25 cellular contexts compared by ENCODE assay signal in the genomic region with DNA sequence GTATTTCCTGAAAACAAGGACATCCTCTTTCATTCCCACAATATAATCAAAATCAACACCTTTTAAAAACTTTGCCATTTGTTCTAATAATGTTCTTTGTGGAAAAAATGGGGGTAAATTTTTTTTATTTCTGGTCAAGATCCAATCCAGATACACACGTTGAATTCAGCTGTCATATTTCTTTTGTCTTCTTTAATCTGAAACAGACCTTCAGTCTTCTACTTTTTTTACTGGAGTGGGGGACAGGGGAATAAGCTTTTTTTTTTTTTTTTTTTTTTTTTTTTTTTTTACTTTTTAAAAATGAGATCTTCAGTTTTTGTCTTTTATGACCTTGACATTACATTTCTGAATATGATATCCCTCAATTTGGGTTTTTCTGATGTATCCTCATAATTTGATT.
DNase-seq lines count a peak whose midpoint lies in the region; ATAC-seq, FAIRE-seq and TF ChIP-seq lines count a peak whose summit lies in the region.
"Had no signal": no experiment of that assay in that cellular context is flagged by ENCODE, and none has a peak within 500 bp of the region (broad histone marks: within the 10 kb centered on the region; RNA-seq: fewer than 3 reads in every experiment).

No MANE protein-coding gene starts in this region.

- no TSS peak for BruUV-seq in endothelial cell of umbilical vein (replicated peaks; lab: Mats Ljungman, UMichigan)

- H3K9me3 ChIP-seq in right atrium auricular region (no peaks in the 10 kb centered on the region), endothelial cell of umbilical vein (replicated peaks; ENCODE audit: control insufficient read depth, insufficient read depth, low read length) (no peaks in the 10 kb centered on the region), sigmoid colon (no peaks in the 10 kb centered on the region)
- H3K9me3 ChIP-seq: BLaER1, heart left ventricle, prostate gland had no signal

- no peaks in the 10 kb centered on the region for H4K20me1 ChIP-seq in endothelial cell of umbilical vein (replicated peaks; ENCODE audit: control insufficient read depth, extremely low read depth, insufficient read depth, low read length)

- DNase-seq in right atrium auricular region (ENCODE audit: low spot score) (no peak), left ventricle myocardium superior (no peak), endothelial cell of umbilical vein (ENCODE audit: low read depth, low spot score) (no peak), sigmoid colon (no peak), NCI-H2107 treated with DMSO at 0.1 percent for 48 hours (lab: John Stamatoyannopoulos, UW; ENCODE audit: unreplicated experiment) (no peak), activated gamma-delta T cell (lab: John Stamatoyannopoulos, UW) (no peak), NCI-H146 (lab: John Stamatoyannopoulos, UW) (no peak)
- no peak for DNase-seq in activated CD4-positive, alpha-beta T cell treated with anti-CD3 and anti-CD28 coated beads for 1 hour
- DNase-seq: ACHN; activated CD4-positive, alpha-beta T cell treated with anti-CD3 and anti-CD28 coated beads, Interleukin-2, amount 10 ng/mL, durations not matched to agents 7 days and 5 days; COR-L47; DND-41; heart left ventricle; Karpas-422; NCI-H1694 treated with DMSO at 0.1 percent for 48 hours; NCI-H2227 treated with DMSO at 0.1 percent for 48 hours; NCI-H82; stimulated activated CD4-positive, alpha-beta T cell treated with anti-CD3 and anti-CD28 coated beads, Interleukin-4, amount 100 ng/mL, for 1 hour; stimulated activated naive CD4-positive, alpha-beta T cell; trophoblast cell had no signal

- H3K27me3 ChIP-seq in right atrium auricular region: no peaks in the 10 kb centered on the region
- no peaks in the 10 kb centered on the region for H3K27me3 ChIP-seq in endothelial cell of umbilical vein (ENCODE audit: control insufficient read depth in 2 of 2, insufficient read depth in 2 of 2, low read length in 2 of 2)
- H3K27me3 ChIP-seq in sigmoid colon: no peaks in the 10 kb centered on the region
- H3K27me3 ChIP-seq: BLaER1, heart left ventricle had no signal

- WGBS in sigmoid colon, 2 donors: 81 to 82% methylated on average over 1 of the region's 1 CpG

- H3K4me1 ChIP-seq in right atrium auricular region (peaks cover 0 to 16% of the 10 kb centered on the region in 2 donors), endothelial cell of umbilical vein (ENCODE audit: control insufficient read depth, extremely low read depth, insufficient read depth, low read length) (peaks cover 13% of the 10 kb centered on the region), sigmoid colon (peaks cover 0 to 27% (median 15%) of the 10 kb centered on the region in 4 donors)
- H3K4me1 ChIP-seq: BLaER1, prostate gland had no signal

- POLR2A ChIA-PET in endothelial cell of umbilical vein (lab: Charles Lee): interaction anchor here (0.6 to 1.7 kb wide), 2 partner anchors 66 to 150 kb away, joined by 3 to 6 read pairs; no protein-coding TSS in a partner anchor

- no peaks in the 10 kb centered on the region for H3K36me3 ChIP-seq in right atrium auricular region
- peaks cover 0 to 5% of the 10 kb centered on the region in 2 experiments for H3K36me3 ChIP-seq in endothelial cell of umbilical vein (ENCODE audit: control insufficient read depth in 2 of 2, extremely low read depth in 1 of 2, insufficient read depth in 2 of 2, low read length in 2 of 2)
- H3K36me3 ChIP-seq in sigmoid colon: no peaks in the 10 kb centered on the region
- H3K36me3 ChIP-seq: prostate gland had no signal

- no peak overlapping the region for H2AFZ ChIP-seq in endothelial cell of umbilical vein (ENCODE audit: low read depth, low read length)

- H3K9me1 ChIP-seq in endothelial cell of umbilical vein (replicated peaks; ENCODE audit: control insufficient read depth, extremely low read depth, insufficient read depth, low read length): no peaks in the 10 kb centered on the region

- FAIRE-seq in endothelial cell of umbilical vein (lab: Jason Lieb, UNC): no peak
- FAIRE-seq: colon, GM12892 had no signal

- CTCF ChIA-PET in endothelial cell of umbilical vein (lab: Charles Lee): interaction anchor here (0.8 to 1.9 kb wide), 6 partner anchors 10 to 186 kb away, joined by 3 to 26 read pairs (median 6); a partner anchor contains a TSS

- no peak overlapping the region for H3K4me2 ChIP-seq in endothelial cell of umbilical vein (ENCODE audit: insufficient read depth, low read length)
- H3K4me2 ChIP-seq: BLaER1 had no signal

- ATAC-seq in left ventricle myocardium superior: no peak
- ATAC-seq: activated T-helper 17 cell treated with anti-CD3 and anti-CD28 coated beads, Interleukin-2, amount 50 U/mL, for 72 hours; heart left ventricle had no signal

- intact Hi-C loops in left ventricle myocardium superior (cut with micrococcal nuclease): loop anchor here (10.0 kb wide), 1 partner anchor 420 kb away; no protein-coding TSS in a partner anchor
- intact Hi-C loops in endothelial cell of umbilical vein (cut with micrococcal nuclease): no loop called here
- intact Hi-C loops in sigmoid colon (cut with DNase I): loop anchor here (10.0 kb wide), 1 partner anchor 180 kb away; no protein-coding TSS in a partner anchor

- H3K79me2 ChIP-seq in endothelial cell of umbilical vein (ENCODE audit: control insufficient read depth, insufficient read depth, low read length): peaks cover 3% of the 10 kb centered on the region

- no peak overlapping the region for H3K4me3 ChIP-seq in right atrium auricular region
- H3K4me3 ChIP-seq in endothelial cell of umbilical vein (replicated peaks in 1 of 3; ENCODE audit: insufficient read depth in 1 of 3, low read depth in 1 of 3, low read length in 3 of 3): no peak overlapping the region
- H3K4me3 ChIP-seq in sigmoid colon: no peak overlapping the region
- H3K4me3 ChIP-seq: BLaER1, heart left ventricle, prostate gland had no signal

- no peak for TF ChIP-seq EP300 in sigmoid colon (IDR thresholded peaks at IDR 0.05)

- dilution Hi-C loops in endothelial cell of umbilical vein (cut with MboI; ENCODE audit: extremely low pct_ligation_motif_present, low sequenced_read_pairs): no loop called here

- H3K9ac ChIP-seq in endothelial cell of umbilical vein (replicated peaks; ENCODE audit: extremely low read depth, insufficient read depth, low read length): peak overlapping the region; percentile 51
- H3K9ac ChIP-seq: BLaER1 had no signal

- no peak for TF ChIP-seq CTCF in right atrium auricular region (IDR thresholded peaks at IDR 0.05)
- no peak for TF ChIP-seq CTCF in endothelial cell of umbilical vein (IDR thresholded peaks at IDR 0.05; ENCODE audit: extremely low read depth in 1 of 2, insufficient read depth in 1 of 2, low read depth in 1 of 2, low read length in 2 of 2)
- no peak for TF ChIP-seq CTCF in sigmoid colon (IDR thresholded peaks at IDR 0.05)

- TF ChIP-seq POLR2A in endothelial cell of umbilical vein (IDR thresholded peaks at IDR 0.05; ENCODE audit: low read depth, low read length): no peak
- TF ChIP-seq POLR2A in sigmoid colon (IDR thresholded peaks at IDR 0.05): no peak

- H3K27ac ChIP-seq in right atrium auricular region: peak overlapping the region; percentile 73 to 90
- peak overlapping the region; percentile 95 for H3K27ac ChIP-seq in endothelial cell of umbilical vein (ENCODE audit: insufficient read depth, low read depth, low read length)
- peak overlapping the region; percentile 70 to 88 (median 78) for H3K27ac ChIP-seq in sigmoid colon
- H3K27ac ChIP-seq: BLaER1 had no signal

TF ChIP-seq in endothelial cell of umbilical vein, 7 proteins besides CTCF, POLR2A, EP300 and RAD21:
- TF ChIP-seq POLR2AphosphoS5 (IDR thresholded peaks at IDR 0.05; ENCODE audit: insufficient read depth, low read depth, low read length) (no peak), GATA2 (IDR thresholded peaks at IDR 0.05; ENCODE audit: insufficient read depth, insufficient read length, low read depth, low read length) (no peak), EZH2 (IDR thresholded peaks at IDR 0.05; ENCODE audit: borderline replicate concordance, low read depth, low read length, severe bottlenecking) (no peak), JUN (IDR thresholded peaks at IDR 0.05; ENCODE audit: borderline replicate concordance, insufficient read depth, insufficient read length, low read depth) (no peak), MYC (IDR thresholded peaks at IDR 0.05; ENCODE audit: low read depth, low read length) (no peak), FOS (IDR thresholded peaks at IDR 0.05; ENCODE audit: borderline replicate concordance, insufficient read depth, low read length) (no peak)
- TF ChIP-seq, protein P1, sequence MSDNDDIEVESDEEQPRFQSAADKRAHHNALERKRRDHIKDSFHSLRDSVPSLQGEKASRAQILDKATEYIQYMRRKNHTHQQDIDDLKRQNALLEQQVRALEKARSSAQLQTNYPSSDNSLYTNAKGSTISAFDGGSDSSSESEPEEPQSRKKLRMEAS (IDR thresholded peaks at IDR 0.05; ENCODE audit: insufficient read depth, insufficient read length): no peak
